ENCODE assay signal across 8 cellular contexts in the genomic region with DNA sequence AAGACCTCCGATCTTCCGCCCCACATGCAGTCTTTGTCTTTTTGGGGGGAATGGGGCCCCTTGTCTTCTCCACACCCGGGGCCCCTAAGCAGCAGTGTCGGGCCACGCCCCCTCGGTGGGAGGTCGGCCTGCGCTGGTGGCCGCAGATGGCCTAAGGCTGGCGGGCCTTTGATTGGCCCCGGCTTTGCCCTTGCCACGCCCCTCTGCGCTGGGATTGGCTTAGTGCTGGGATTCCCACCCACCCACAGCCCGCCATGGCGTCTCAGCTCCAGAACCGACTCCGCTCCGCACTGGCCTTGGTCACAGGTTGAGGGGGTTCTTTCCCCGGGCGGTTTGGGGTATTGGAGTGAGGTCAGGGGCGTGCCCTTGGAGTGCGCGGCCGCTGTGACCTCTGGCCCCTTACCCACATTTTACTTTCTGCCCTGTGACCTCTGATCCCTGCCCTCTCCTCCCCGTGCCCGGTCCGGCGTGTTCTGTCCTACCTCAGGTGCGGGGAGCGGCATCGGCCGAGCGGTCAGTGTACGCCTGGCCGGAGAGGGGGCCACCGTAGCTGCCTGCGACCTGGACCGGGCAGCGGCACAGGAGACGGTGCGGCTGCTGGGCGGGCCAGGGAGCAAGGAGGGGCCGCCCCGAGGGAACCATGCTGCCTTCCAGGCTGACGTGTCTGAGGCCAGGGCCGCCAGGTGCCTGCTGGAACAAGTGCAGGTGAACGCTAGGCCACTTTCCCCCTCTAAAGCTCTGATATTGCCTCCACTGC. TPM values are rescaled to one million over a fixed set of nuclear protein-coding genes. Genes with fewer than 3 reads are reported as not detected.
DNase-seq lines count a peak whose midpoint lies in the region; ATAC-seq and TF ChIP-seq lines count a peak whose summit lies in the region.

A gene (plus strand): TSS at position 241 of the 757 bp plus-strand sequence. CDS start 14 bp downstream, at position 255.

- H3K4me3 ChIP-seq in SJCRH30: peak within 1 kb of the TSS; percentile 54
- H3K4me3 ChIP-seq in neuron (ENCODE audit: low read length): peak within 1 kb of the TSS; percentile 75

- no peaks in the 10 kb centered on the region for H3K27me3 ChIP-seq in SJCRH30
- H3K27me3 ChIP-seq in foreskin keratinocyte: no peaks in the 10 kb centered on the region
- H3K27me3 ChIP-seq in neuron (ENCODE audit: insufficient read depth, low read length): no peaks in the 10 kb centered on the region

- peak within 1 kb of the TSS; percentile 95 for H3K27ac Mint-ChIP-seq in stimulated activated naive CD8-positive, alpha-beta T cell treated with anti-CD3 and anti-CD28 coated beads, Interleukin-15, amount 100 ng/mL, for 72 hours

- ATAC-seq in GM21717 (IDR thresholded peaks at IDR 0.05; ENCODE audit: unreplicated experiment) (peak; percentile 36), foreskin keratinocyte (peak; percentile 65)
- ATAC-seq in stimulated activated naive CD8-positive, alpha-beta T cell treated with anti-CD3 and anti-CD28 coated beads, Interleukin-15, amount 100 ng/mL, for 72 hours: peak; percentile 59

- H3K9me3 ChIP-seq in SJCRH30 (replicated peaks) (no peaks in the 10 kb centered on the region), neuron (ENCODE audit: low read length) (no peaks in the 10 kb centered on the region)

- H3K36me3 ChIP-seq in SJCRH30 (peaks cover 24% of the 10 kb centered on the region), neuron (ENCODE audit: insufficient read depth, low read length) (peaks cover 30% of the 10 kb centered on the region)

- TF ChIP-seq CTCF in foreskin keratinocyte (conservative IDR thresholded peaks at IDR 0.05): no peak

- no peaks in the 10 kb centered on the region for H3K27me3 Mint-ChIP-seq in stimulated activated naive CD8-positive, alpha-beta T cell treated with anti-CD3 and anti-CD28 coated beads, Interleukin-15, amount 100 ng/mL, for 72 hours

- peaks cover 81% of the 10 kb centered on the region for H3K4me1 Mint-ChIP-seq in stimulated activated naive CD8-positive, alpha-beta T cell treated with anti-CD3 and anti-CD28 coated beads, Interleukin-15, amount 100 ng/mL, for 72 hours

- peak within 1 kb of the TSS; percentile 87 to 90 for H3K4me3 Mint-ChIP-seq in stimulated activated naive CD8-positive, alpha-beta T cell treated with anti-CD3 and anti-CD28 coated beads, Interleukin-15, amount 100 ng/mL, for 72 hours

- H3K4me1 ChIP-seq in SJCRH30 (peaks cover 16% of the 10 kb centered on the region), foreskin keratinocyte (peaks cover 22% of the 10 kb centered on the region), neuron (ENCODE audit: insufficient read depth, low read length) (peaks cover 62% of the 10 kb centered on the region)

- H3K27ac ChIP-seq in SJCRH30 (no peak within 1 kb of the TSS), foreskin keratinocyte (peak within 1 kb of the TSS; percentile 81)

- no peak within 1 kb of the TSS for H2AFZ ChIP-seq in neuron (ENCODE audit: low read depth, low read length)

- no peaks in the 10 kb centered on the region for H3K9me3 Mint-ChIP-seq in stimulated activated naive CD8-positive, alpha-beta T cell treated with anti-CD3 and anti-CD28 coated beads, Interleukin-15, amount 100 ng/mL, for 72 hours

- DNase-seq in DMS 273 (lab: John Stamatoyannopoulos, UW; ENCODE audit: unreplicated experiment): peak; percentile 98
- peak; percentile 75 for DNase-seq in LoVo (ENCODE audit: low spot score)
- DNase-seq in SJCRH30: peak; percentile 83 to 84
- peak; percentile 91 for DNase-seq in activated gamma-delta T cell treated with Interleukin-2 at 50 U/mL for 16 hours
- DNase-seq in foreskin keratinocyte: peak; percentile 49 to 65
- peak; percentile 86 to 90 for DNase-seq in stimulated activated naive CD8-positive, alpha-beta T cell treated with anti-CD3 and anti-CD28 coated beads, Interleukin-15, amount 100 ng/mL, for 72 hours

RNA-seq across cellular contexts. Expression of the gene that starts here (rescaled TPM):
- total RNA-seq in SJCRH30 (2014; rRNA removed; shearing (Covaris generic)): 1.0 and 1.5 TPM in 2 replicates
- total RNA-seq in foreskin keratinocyte: 16.7 and 18.2 TPM in 2 replicates
- 24.1 and 26.2 TPM in 2 replicates for polyA plus RNA-seq in foreskin keratinocyte
